13 cellular contexts compared by ENCODE assay signal in the genomic region with DNA sequence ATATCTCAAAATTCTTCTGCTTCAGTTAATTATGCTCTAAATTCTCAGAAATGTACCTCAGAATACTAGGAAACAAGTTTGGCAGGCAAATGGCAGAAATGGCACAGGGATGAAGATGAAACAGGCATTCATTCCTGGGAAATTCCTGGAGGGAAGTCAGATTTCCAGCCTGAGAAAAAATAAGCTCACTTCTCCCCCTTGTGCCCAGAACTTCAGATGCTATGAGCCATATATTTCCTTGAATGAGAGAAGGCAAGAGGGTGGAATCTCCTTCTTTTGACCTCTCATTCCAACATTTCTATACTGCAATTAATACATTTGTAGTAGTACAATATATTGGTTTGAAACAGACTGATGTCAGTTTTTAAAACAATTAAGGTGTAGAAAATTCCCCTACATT. TPM values are rescaled to one million over a fixed set of nuclear protein-coding genes. Genes with fewer than 3 reads are reported as not detected.
DNase-seq lines count a peak whose midpoint lies in the region; ATAC-seq, FAIRE-seq and TF ChIP-seq lines count a peak whose summit lies in the region.
"Had no signal": no experiment of that assay in that cellular context is flagged by ENCODE, and none has a peak within 500 bp of the region (broad histone marks: within the 10 kb centered on the region; RNA-seq: fewer than 3 reads in every experiment).

No MANE protein-coding gene starts in this region.

- no peaks in the 10 kb centered on the region for H3K79me2 ChIP-seq in mesendoderm (ENCODE audit: control insufficient read depth, insufficient read depth, low read length)

- H3K9ac ChIP-seq in mesendoderm (ENCODE audit: low read length), result no peak overlapping the region

- no peak overlapping the region for H2BK5ac ChIP-seq in mesendoderm (ENCODE audit: low read length)

- TF ChIP-seq CTCF in LNCaP clone FGC (IDR thresholded peaks at IDR 0.05; ENCODE audit: control insufficient read depth, extremely low read depth, insufficient read depth) (peak; percentile 47), bronchial epithelial cell (IDR thresholded peaks at IDR 0.05; ENCODE audit: insufficient read depth, low read length, severe bottlenecking) (peak; percentile 40)

- intact Hi-C loops in activated naive CD4-positive, alpha-beta T cell treated with anti-CD3 and anti-CD28 coated beads for 36 hours (cut with micrococcal nuclease), result no loop called here

- no peak overlapping the region for H3K56ac ChIP-seq in mesendoderm (ENCODE audit: low read length)

- FAIRE-seq in bronchial epithelial cell (lab: Jason Lieb, UNC), result no peak
- FAIRE-seq: kidney had no signal

- H2BK120ac ChIP-seq in mesendoderm (ENCODE audit: low read depth, low read length), result no peak overlapping the region

- in situ Hi-C loops in Caki2 (cut with HindIII; ENCODE audit: low pct_unique_long_range_greater_than_20kb, low sequenced_read_pairs), result no loop called here

- peaks cover 15% of the 10 kb centered on the region for H3K27me3 Mint-ChIP-seq in activated naive CD4-positive, alpha-beta T cell treated with anti-CD3 and anti-CD28 coated beads for 36 hours (ENCODE audit: low read depth)

- no peak overlapping the region for H3K27ac Mint-ChIP-seq in activated naive CD4-positive, alpha-beta T cell treated with anti-CD3 and anti-CD28 coated beads for 36 hours

- no peak overlapping the region for H4K5ac ChIP-seq in mesendoderm (ENCODE audit: low read length)

- no peaks in the 10 kb centered on the region for H3K27me3 ChIP-seq in bronchial epithelial cell (ENCODE audit: control insufficient read depth, insufficient read depth, low read length)
- no peaks in the 10 kb centered on the region for H3K27me3 ChIP-seq in mesendoderm (ENCODE audit: insufficient read depth, low read length, poor library complexity)

- H3K4me3 ChIP-seq in LNCaP clone FGC (ENCODE audit: low read depth, low read length) (no peak overlapping the region), bronchial epithelial cell (ENCODE audit: low read depth, low read length) (no peak overlapping the region), mesendoderm (ENCODE audit: low read length) (no peak overlapping the region)
- H3K4me3 ChIP-seq: psoas muscle had no signal

- peaks cover 8% of the 10 kb centered on the region for H3K9me3 Mint-ChIP-seq in activated naive CD4-positive, alpha-beta T cell treated with anti-CD3 and anti-CD28 coated beads for 36 hours

- no peak overlapping the region for H3K23ac ChIP-seq in mesendoderm (ENCODE audit: low read length)

- H2AK5ac ChIP-seq in mesendoderm (ENCODE audit: low read length), result no peak overlapping the region

- CTCF ChIA-PET in activated naive CD4-positive, alpha-beta T cell treated with anti-CD3 and anti-CD28 coated beads for 36 hours (lab: Charles Lee), result no interaction called here

- H4K8ac ChIP-seq in mesendoderm (ENCODE audit: low read depth, low read length), result no peak overlapping the region

- ATAC-seq in GM18502 (IDR thresholded peaks at IDR 0.05; ENCODE audit: poor library complexity, unreplicated experiment), result no peak
- ATAC-seq: activated T-cell treated with anti-CD3 and anti-CD28 coated beads, Interleukin-2, amount 50 U/mL, for 4 hours; psoas muscle had no signal

- H3K4ac ChIP-seq in mesendoderm (ENCODE audit: low read depth, low read length), result no peak overlapping the region

- H3K4me1 ChIP-seq in mesendoderm (ENCODE audit: control insufficient read depth, low read depth, low read length), result no peaks in the 10 kb centered on the region

- no peak overlapping the region for H3K4me2 ChIP-seq in mesendoderm (ENCODE audit: low read length)

- DNase-seq in Caki2 (ENCODE audit: low read depth), result peak; percentile 18
- no peak for DNase-seq in LNCaP clone FGC (ENCODE audit: low read depth)
- DNase-seq in bronchial epithelial cell (ENCODE audit: low read depth), result peak; percentile 46
- DNase-seq in mesendoderm, result peak; percentile 48
- no peak for DNase-seq in 8988T
- no peak for DNase-seq in effector CD4-positive, alpha-beta T cell
- DNase-seq in activated naive CD4-positive, alpha-beta T cell treated with anti-CD3 and anti-CD28 coated beads for 36 hours, result no peak
- DNase-seq: activated T-cell treated with anti-CD3 and anti-CD28 coated beads, Interleukin-2, amount 50 U/mL, for 4 hours; kidney; NCI-H510A; psoas muscle; T-helper 2 cell had no signal

- H3K36me3 Mint-ChIP-seq in activated naive CD4-positive, alpha-beta T cell treated with anti-CD3 and anti-CD28 coated beads for 36 hours (ENCODE audit: low read depth), result no peaks in the 10 kb centered on the region

- H3K4me1 Mint-ChIP-seq in activated naive CD4-positive, alpha-beta T cell treated with anti-CD3 and anti-CD28 coated beads for 36 hours (ENCODE audit: low read depth), result no peaks in the 10 kb centered on the region

- H3K4me3 Mint-ChIP-seq in activated naive CD4-positive, alpha-beta T cell treated with anti-CD3 and anti-CD28 coated beads for 36 hours, result no peak overlapping the region
- H3K4me3 Mint-ChIP-seq: activated T-cell treated with anti-CD3 and anti-CD28 coated beads, Interleukin-2, amount 50 U/mL, for 4 hours had no signal

- no peaks in the 10 kb centered on the region for H3K36me3 ChIP-seq in bronchial epithelial cell (ENCODE audit: control insufficient read depth, insufficient read depth, low read length)
- H3K36me3 ChIP-seq in mesendoderm (ENCODE audit: control insufficient read depth, insufficient read depth, low read length), result no peaks in the 10 kb centered on the region

- no peaks in the 10 kb centered on the region for H3K79me1 ChIP-seq in mesendoderm (ENCODE audit: low read length)

- no peak overlapping the region for H3K27ac ChIP-seq in mesendoderm (ENCODE audit: low read depth, low read length)
- H3K27ac ChIP-seq: psoas muscle had no signal

- H3K18ac ChIP-seq in mesendoderm (ENCODE audit: low read length), result no peak overlapping the region

- no peak overlapping the region for H2BK15ac ChIP-seq in mesendoderm (replicated peaks; ENCODE audit: low read depth)

RNA-seq across cellular contexts. Expression of a gene that starts 22.8 kb away (rescaled TPM):
- total RNA-seq in Caki2 (2014; rRNA removed; shearing (Covaris generic); ENCODE audit: low replicate concordance), result 9.3 and 14.4 TPM in 2 replicates
- 2.9 and 4.7 TPM in 2 replicates for total RNA-seq in bronchial epithelial cell
- polyA plus RNA-seq in mesendoderm (2013, experiment 1 of 2), result 1.9 TPM
- 2.1 TPM for polyA plus RNA-seq in mesendoderm (2013, experiment 2 of 2)
- not detected for total RNA-seq in activated naive CD4-positive, alpha-beta T cell treated with anti-CD3 and anti-CD28 coated beads for 36 hours
- total RNA-seq: activated T-cell treated with anti-CD3 and anti-CD28 coated beads, Interleukin-2, amount 50 U/mL, for 4 hours had no signal

Comparison
In these comparisons a context has a peak if more than half of its experiments do, and no peak if none do; other contexts are left out.
1. DNase-seq: peak in Caki2 (single experiment), bronchial epithelial cell (single experiment) and mesendoderm (single experiment); none in LNCaP clone FGC (single experiment), 8988T (single experiment), effector CD4-positive, alpha-beta T cell (single experiment) and activated naive CD4-positive, alpha-beta T cell treated with anti-CD3 and anti-CD28 coated beads for 36 hours (single experiment).